ENCODE assay signal across 21 cellular contexts in the genomic region with DNA sequence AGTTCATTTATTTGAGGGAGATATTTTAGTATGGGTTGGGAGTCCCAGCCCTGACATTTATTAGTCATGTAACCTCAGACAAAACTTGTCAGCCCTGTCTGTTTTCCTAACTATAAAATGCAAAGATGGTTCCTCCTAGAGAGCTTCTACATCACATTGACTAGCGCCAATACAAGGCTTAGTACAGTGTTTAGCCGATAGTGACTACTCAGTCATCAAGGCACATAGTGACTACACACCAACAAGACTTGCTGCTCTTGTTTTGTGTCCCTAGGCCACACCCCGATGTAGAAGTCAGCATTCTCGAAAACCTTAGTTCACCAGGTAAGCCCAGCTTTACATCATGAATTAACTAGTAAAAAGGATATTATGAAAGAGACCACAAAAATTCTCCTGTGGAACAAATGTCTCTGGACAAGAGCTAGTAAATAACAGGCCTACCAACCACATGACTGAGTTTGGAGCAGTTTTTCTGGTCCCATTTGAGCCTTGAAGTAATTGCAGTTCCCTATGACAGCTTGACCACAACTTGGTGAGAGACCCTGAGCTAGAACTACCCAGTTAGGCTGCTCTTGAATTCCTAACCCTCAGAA.
"Had no signal": no experiment of that assay in that cellular context is flagged by ENCODE, and none has a peak within 500 bp of the region (broad histone marks: within the 10 kb centered on the region; RNA-seq: fewer than 3 reads in every experiment).

No MANE protein-coding gene starts in this region.

- H3K4me3 ChIP-seq: gastrocnemius medialis, pancreas, psoas muscle, SK-N-MC, skin epidermis had no signal

- H3K9me3 Mint-ChIP-seq: activated CD4-positive, alpha-beta memory T cell treated with anti-CD3 and anti-CD28 coated beads, Interleukin-2, amount 10 ng/mL, durations not matched to agents 7 days and 5 days; activated naive CD4-positive, alpha-beta T cell treated with anti-CD3 and anti-CD28 coated beads, Interleukin-2, amount 10 ng/mL, durations not matched to agents 7 days and 5 days; nephron progenitor cell; stimulated activated naive B cell treated with anti-CD40 and anti-IgM and Interleukin-4, amounts not matched to agents 10 μg/mL and 1 μg/mL and 100 μg/mL, for 72 hours had no signal

- H3K27me3 ChIP-seq: gastrocnemius medialis, pancreas had no signal

- H3K4me1 Mint-ChIP-seq: activated CD4-positive, alpha-beta memory T cell treated with anti-CD3 and anti-CD28 coated beads, Interleukin-2, amount 10 ng/mL, durations not matched to agents 7 days and 5 days; activated naive CD4-positive, alpha-beta T cell treated with anti-CD3 and anti-CD28 coated beads, Interleukin-2, amount 10 ng/mL, durations not matched to agents 7 days and 5 days; nephron progenitor cell; stimulated activated naive B cell treated with anti-CD40 and anti-IgM and Interleukin-4, amounts not matched to agents 10 μg/mL and 1 μg/mL and 100 μg/mL, for 72 hours had no signal

- H3K36me3 Mint-ChIP-seq: activated naive CD4-positive, alpha-beta T cell treated with anti-CD3 and anti-CD28 coated beads, Interleukin-2, amount 10 ng/mL, durations not matched to agents 7 days and 5 days; stimulated activated naive B cell treated with anti-CD40 and anti-IgM and Interleukin-4, amounts not matched to agents 10 μg/mL and 1 μg/mL and 100 μg/mL, for 72 hours had no signal

- H3K27ac ChIP-seq: gastrocnemius medialis, psoas muscle, SK-N-MC had no signal

- H3K4me1 ChIP-seq: gastrocnemius medialis, pancreas, psoas muscle had no signal

- H3K27me3 Mint-ChIP-seq: activated naive CD4-positive, alpha-beta T cell treated with anti-CD3 and anti-CD28 coated beads, Interleukin-2, amount 10 ng/mL, durations not matched to agents 7 days and 5 days had no signal

- H3K4me3 Mint-ChIP-seq: activated CD4-positive, alpha-beta memory T cell treated with anti-CD3 and anti-CD28 coated beads, Interleukin-2, amount 10 ng/mL, durations not matched to agents 7 days and 5 days; activated naive CD4-positive, alpha-beta T cell treated with anti-CD3 and anti-CD28 coated beads, Interleukin-2, amount 10 ng/mL, durations not matched to agents 7 days and 5 days; nephron progenitor cell; stimulated activated naive B cell treated with anti-CD40 and anti-IgM and Interleukin-4, amounts not matched to agents 10 μg/mL and 1 μg/mL and 100 μg/mL, for 72 hours had no signal

- FAIRE-seq: astrocyte, pancreas had no signal

- DNase-seq: activated CD4-positive, alpha-beta memory T cell treated with anti-CD3 and anti-CD28 coated beads, Interleukin-2, amount 10 ng/mL, durations not matched to agents 7 days and 5 days; activated CD4-positive, alpha-beta T cell treated with anti-CD3 and anti-CD28 coated beads for 48 hours; activated effector memory CD4-positive, alpha-beta T cell treated with anti-CD3 and anti-CD28 coated beads, Interleukin-2, amount 50 U/mL, for 16 hours; activated naive CD4-positive, alpha-beta T cell treated with anti-CD3 and anti-CD28 coated beads, Interleukin-2, amount 10 ng/mL, durations not matched to agents 7 days and 5 days; activated T-cell treated with anti-CD3 and anti-CD28 coated beads for 4 hours; cortex of kidney; erythroblast; gastrocnemius medialis; islet precursor cell; left colon; mesenchymal stem cell; nephron progenitor cell; pancreas; psoas muscle; right cardiac atrium; stimulated activated CD4-positive, alpha-beta T cell treated with anti-CD3 and anti-CD28 coated beads, Interleukin-15, amount 100 ng/mL, for 24 hours; stimulated activated naive B cell treated with anti-CD40 and anti-IgM and Interleukin-4, amounts not matched to agents 10 μg/mL and 1 μg/mL and 100 μg/mL, for 72 hours; SW 1271 had no signal

- H3K9me3 ChIP-seq: gastrocnemius medialis, pancreas, psoas muscle had no signal

- H3K36me3 ChIP-seq: gastrocnemius medialis, pancreas had no signal

- H3K27ac Mint-ChIP-seq: activated CD4-positive, alpha-beta memory T cell treated with anti-CD3 and anti-CD28 coated beads, Interleukin-2, amount 10 ng/mL, durations not matched to agents 7 days and 5 days; activated naive CD4-positive, alpha-beta T cell treated with anti-CD3 and anti-CD28 coated beads, Interleukin-2, amount 10 ng/mL, durations not matched to agents 7 days and 5 days; nephron progenitor cell; stimulated activated naive B cell treated with anti-CD40 and anti-IgM and Interleukin-4, amounts not matched to agents 10 μg/mL and 1 μg/mL and 100 μg/mL, for 72 hours had no signal
